In genomic region chr20:56851552-56851951, GRCh38 we compare ENCODE assay signal across 21 cellular contexts.
A peak's percentile ranks its signal among the peaks of the same experiment; 100 is the strongest.
DNase-seq lines count a peak whose midpoint lies in the region; ATAC-seq, FAIRE-seq and TF ChIP-seq lines count a peak whose summit lies in the region.
"Had no signal": no experiment of that assay in that cellular context is flagged by ENCODE, and none has a peak within 500 bp of the region (broad histone marks: within the 10 kb centered on the region; RNA-seq: fewer than 3 reads in every experiment).

No MANE protein-coding gene starts in this region.

- 0% methylated on average over 1 of the region's 1 CpG for WGBS in HepG2 (ENCODE audit: low lambda C conversion rate)
- 75% methylated on average over 1 of the region's 1 CpG for WGBS in right lobe of liver (ENCODE audit: insufficient coverage, low coverage, low lambda C conversion rate, missing lambda C conversion rate)
- 5% methylated on average over 1 of the region's 1 CpG for WGBS in K562 (ENCODE audit: insufficient coverage, low coverage, missing lambda C conversion rate)

- H3K79me2 ChIP-seq in HepG2 (ENCODE audit: insufficient read depth, low read length): no peaks in the 10 kb centered on the region
- H3K79me2 ChIP-seq in K562 (ENCODE audit: control insufficient read depth, insufficient read depth, low read length): no peaks in the 10 kb centered on the region

- H3K4me2 ChIP-seq in HepG2 (ENCODE audit: low read depth, low read length) (no peak overlapping the region), K562 (ENCODE audit: insufficient read depth, low read length) (no peak overlapping the region)
- H3K4me2 ChIP-seq: A549; BLaER1 treated with 17β-estradiol and CSF1 and Interleukin-3, amounts not matched to agents 10 nM and 100 nM had no signal

- no peaks in the 10 kb centered on the region for H3K36me3 ChIP-seq in HepG2 (replicated peaks in 1 of 2; ENCODE audit: control insufficient read depth in 1 of 2, insufficient read depth in 2 of 2, low read length in 2 of 2)
- H3K36me3 ChIP-seq in right lobe of liver: no peaks in the 10 kb centered on the region
- H3K36me3 ChIP-seq in K562 (ENCODE audit: control insufficient read depth, insufficient read depth, low read length): no peaks in the 10 kb centered on the region
- H3K36me3 ChIP-seq: BLaER1 treated with 17β-estradiol and CSF1 and Interleukin-3, amounts not matched to agents 10 nM and 100 nM had no signal

- TF ChIP-seq CTCF in HepG2 (CRISPR knock-in tag; IDR thresholded peaks at IDR 0.05): no peak
- no peak for TF ChIP-seq CTCF in right lobe of liver (IDR thresholded peaks at IDR 0.05)
- no peak for TF ChIP-seq CTCF in K562 (IDR thresholded peaks at IDR 0.05 in 2 of 3, conservative IDR thresholded peaks at IDR 0.05 in 1 of 3; ENCODE audit: insufficient read depth in 2 of 3, low read depth in 1 of 3, low read length in 3 of 3)

- H2AFZ ChIP-seq in HepG2 (ENCODE audit: low read length): no peak overlapping the region
- no peak overlapping the region for H2AFZ ChIP-seq in K562 (ENCODE audit: low read depth, low read length)

- H3K4me1 ChIP-seq in HepG2 (ENCODE audit: insufficient read depth, low read length) (no peaks in the 10 kb centered on the region), right lobe of liver (no peaks in the 10 kb centered on the region), K562 (replicated peaks in 1 of 2; ENCODE audit: control insufficient read depth in 2 of 2, insufficient read depth in 2 of 2, low read length in 2 of 2) (no peaks in the 10 kb centered on the region)
- H3K4me1 ChIP-seq: A549; BLaER1 treated with 17β-estradiol and CSF1 and Interleukin-3, amounts not matched to agents 10 nM and 100 nM; Caco-2 had no signal

- peak; percentile 52 for FAIRE-seq in HepG2 (lab: Jason Lieb, UNC)
- no peak for FAIRE-seq in K562 (lab: Jason Lieb, UNC)
- peak; percentile 32 for FAIRE-seq in urothelium cell line (lab: Jason Lieb, UNC)
- FAIRE-seq: A549, D721Med, G401.6, GM12891, GM19239 had no signal

- H3K9me3 ChIP-seq in HepG2 (ENCODE audit: low read length) (no peaks in the 10 kb centered on the region), right lobe of liver (no peaks in the 10 kb centered on the region), K562 (replicated peaks; ENCODE audit: control insufficient read depth, insufficient read depth, low read depth, low read length) (no peaks in the 10 kb centered on the region)
- H3K9me3 ChIP-seq: A549; BLaER1 treated with 17β-estradiol and CSF1 and Interleukin-3, amounts not matched to agents 10 nM and 100 nM had no signal

- CTCF ChIA-PET in HepG2 (lab: Yijun Ruan, JAX; ENCODE audit: low intra/inter-chr PET ratio, low total read pairs) (no interaction called here), K562 (lab: Yijun Ruan, JAX; ENCODE audit: low intra/inter-chr PET ratio) (no interaction called here)

- ATAC-seq in HepG2 (no peak), right lobe of liver (no peak), K562 (no peak)
- ATAC-seq: A549; CD8-positive, alpha-beta T cell had no signal

- TF ChIP-seq POLR2A in HepG2 (IDR thresholded peaks at IDR 0.05; ENCODE audit: insufficient read depth in 1 of 2, low read depth in 2 of 2, low read length in 2 of 2) (no peak), right lobe of liver (IDR thresholded peaks at IDR 0.05) (no peak), K562 (conservative IDR thresholded peaks at IDR 0.05) (no peak)

- no peak for TF ChIP-seq RAD21 in HepG2 (CRISPR knock-in tag; IDR thresholded peaks at IDR 0.05)
- TF ChIP-seq RAD21 in K562 (CRISPR knock-in tag; conservative IDR thresholded peaks at IDR 0.05 in 1 of 2, IDR thresholded peaks at IDR 0.05 in 1 of 2): no peak

- no peaks in the 10 kb centered on the region for H3K9me1 ChIP-seq in K562 (ENCODE audit: control insufficient read depth, insufficient read depth, low read length)

- H3K9ac ChIP-seq in HepG2 (ENCODE audit: insufficient read depth, low read depth, low read length) (no peak overlapping the region), K562 (ENCODE audit: insufficient read depth in 1 of 2, low read depth in 2 of 2, low read length in 2 of 2) (no peak overlapping the region)
- H3K9ac ChIP-seq: BLaER1 treated with 17β-estradiol and CSF1 and Interleukin-3, amounts not matched to agents 10 nM and 100 nM had no signal

- no peak overlapping the region for H3K4me3 ChIP-seq in HepG2 (replicated peaks in 1 of 3; ENCODE audit: insufficient read depth in 1 of 3, low read depth in 2 of 3, low read length in 3 of 3)
- H3K4me3 ChIP-seq in right lobe of liver: no peak overlapping the region
- H3K4me3 ChIP-seq in K562: no peak overlapping the region
- H3K4me3 ChIP-seq: A549; BLaER1 treated with 17β-estradiol and CSF1 and Interleukin-3, amounts not matched to agents 10 nM and 100 nM had no signal

- TF ChIP-seq EP300 in HepG2 (IDR thresholded peaks at IDR 0.05; ENCODE audit: low read depth in 2 of 2, low read length in 2 of 2): no peak
- TF ChIP-seq EP300 in HepG2 (CRISPR knock-in tag; IDR thresholded peaks at IDR 0.05; ENCODE audit: borderline replicate concordance): no peak
- TF ChIP-seq EP300 in K562 (IDR thresholded peaks at IDR 0.05; ENCODE audit: low read length): no peak

- H3K27me3 ChIP-seq in HepG2 (ENCODE audit: control insufficient read depth in 1 of 2, insufficient read depth in 2 of 2, low read length in 2 of 2): peaks cover 0 to 6% of the 10 kb centered on the region in 2 experiments; a peak in 1 of 5 replicates
- H3K27me3 ChIP-seq in right lobe of liver: no peaks in the 10 kb centered on the region
- no peaks in the 10 kb centered on the region for H3K27me3 ChIP-seq in K562 (ENCODE audit: control insufficient read depth in 2 of 2, insufficient read depth in 2 of 2, low read length in 2 of 2)
- H3K27me3 ChIP-seq: BLaER1 treated with 17β-estradiol and CSF1 and Interleukin-3, amounts not matched to agents 10 nM and 100 nM had no signal

- intact Hi-C loops in HepG2 (cut with micrococcal nuclease; ENCODE audit: unreplicated experiment) (no loop called here), right lobe of liver (cut with DNase I) (no loop called here), K562 (cut with micrococcal nuclease) (no loop called here)

- POLR2A ChIA-PET in HepG2 (lab: Yijun Ruan, JAX): no interaction called here
- POLR2A ChIA-PET in K562 (lab: Yijun Ruan, JAX): no interaction called here

- in situ Hi-C loops in HepG2 (cut with HindIII; ENCODE audit: extremely low pct_ligation_motif_present, low pct_unique_long_range_greater_than_20kb): no loop called here
- in situ Hi-C loops in K562 (cut with MboI): no loop called here

- H4K20me1 ChIP-seq in HepG2 (ENCODE audit: insufficient read depth, low read length) (no peaks in the 10 kb centered on the region), K562 (replicated peaks; ENCODE audit: control insufficient read depth, insufficient read depth, low read length) (no peaks in the 10 kb centered on the region)
- H4K20me1 ChIP-seq: BLaER1 treated with 17β-estradiol and CSF1 and Interleukin-3, amounts not matched to agents 10 nM and 100 nM had no signal

- BruUV-seq in HepG2 (replicated peaks; lab: Mats Ljungman, UMichigan): no TSS peak
- no TSS peak for BruUV-seq in K562 (replicated peaks; lab: Mats Ljungman, UMichigan)

- DNase-seq in HepG2 (ENCODE audit: low spot score) (no peak), right lobe of liver (no peak), K562 (ENCODE audit: extremely low read depth in 1 of 4, low spot score in 3 of 4) (no peak), urothelium cell line (ENCODE audit: low spot score) (no peak), glomerular visceral epithelial cell (ENCODE audit: extremely low spot score) (no peak)
- DNase-seq in activated CD8-positive, alpha-beta memory T cell treated with anti-CD3 and anti-CD28 coated beads, Interleukin-2, amount 50 U/mL, for 48 hours: no peak
- DNase-seq: AML-193; Caco-2; Calu3; CD4-positive, alpha-beta T cell; CD8-positive, alpha-beta T cell; DMS79 treated with DMSO at 0.1 percent for 48 hours; GF-D8 had no signal

- H3K27ac ChIP-seq in HepG2 (ENCODE audit: extremely low read length, insufficient read depth, low read length) (no peak overlapping the region), right lobe of liver (no peak overlapping the region), K562 (ENCODE audit: extremely low read depth, low read depth, low read length) (no peak overlapping the region)
- H3K27ac ChIP-seq: 22Rv1; A549; BLaER1 treated with 17β-estradiol and CSF1 and Interleukin-3, amounts not matched to agents 10 nM and 100 nM; C4-2B had no signal

TF ChIP-seq in HepG2, 621 proteins besides CTCF, POLR2A, EP300 and RAD21 (continues in another document):
- no peak for TF ChIP-seq ZNF121 (CRISPR knock-in tag; IDR thresholded peaks at IDR 0.05)
- TF ChIP-seq PCBP2 (optimal IDR thresholded peaks at IDR 0.05; ENCODE audit: low read depth, low read length, poor library complexity, severe bottlenecking): no peak

TF ChIP-seq in K562, 482 proteins besides CTCF, POLR2A, EP300 and RAD21:
- TF ChIP-seq RBM14 (IDR thresholded peaks at IDR 0.05; ENCODE audit: borderline replicate concordance, insufficient read depth, low read depth, low read length) (no peak), RBM25 (IDR thresholded peaks at IDR 0.05; ENCODE audit: low read depth, low read length, severe bottlenecking) (peak; percentile 77), NFATC3 (IDR thresholded peaks at IDR 0.05) (no peak), BCOR (IDR thresholded peaks at IDR 0.05) (0 out of 2 replicates have a peak, but pooled peaks have one; percentile 9), ZNF431 (CRISPR knock-in tag; IDR thresholded peaks at IDR 0.05) (no peak)
TF ChIP-seq in K562: peak in this region for 2.
